9 cellular contexts compared by ENCODE assay signal in genomic region chr20:62640870-62641748, GRCh38. TPM values are rescaled to one million over a fixed set of nuclear protein-coding genes. Genes with fewer than 3 reads are reported as not detected.
DNase-seq lines count a peak whose midpoint lies in the region; ATAC-seq lines count a peak whose summit lies in the region.
"Had no signal": no experiment of that assay in that cellular context is flagged by ENCODE, and none has a peak within 500 bp of the region (broad histone marks: within the 10 kb centered on the region; RNA-seq: fewer than 3 reads in every experiment).

No MANE protein-coding gene starts in this region.

- POLR2A ChIA-PET in CD4-positive, alpha-beta memory T cell (lab: Charles Lee; ENCODE audit: partially characterized antibody): interaction anchor here (1.0 to 3.3 kb wide), 3 partner anchors 10 to 155 kb away, joined by 3 to 68 read pairs (median 4); partner anchors contain the start of gene MRGBP

- H3K9me3 Mint-ChIP-seq in CD4-positive, alpha-beta memory T cell: peaks cover 0 to 3% (median 0%) of the 10 kb centered on the region in 8 donors
- no peaks in the 10 kb centered on the region for H3K9me3 Mint-ChIP-seq in IgD-negative memory B cell
- H3K9me3 Mint-ChIP-seq in natural killer cell treated with Interleukin-12 subunit alpha and Interleukin-12 subunit beta and Interleukin-15 and Interleukin-18, amount 100 ng/mL, for 72 hours: no peaks in the 10 kb centered on the region

- ATAC-seq in natural killer cell treated with Interleukin-12 subunit alpha and Interleukin-12 subunit beta and Interleukin-15 and Interleukin-18, amount 100 ng/mL, for 72 hours: no peak
- ATAC-seq in HG03469 (IDR thresholded peaks at IDR 0.05; ENCODE audit: unreplicated experiment) (no peak), GM21526 (IDR thresholded peaks at IDR 0.05; ENCODE audit: low FRiP score, unreplicated experiment) (no peak)

- H3K27ac ChIP-seq in CD4-positive, alpha-beta memory T cell (ENCODE audit: low read depth, low read length): no peak overlapping the region

- H3K4me1 ChIP-seq in CD4-positive, alpha-beta memory T cell (ENCODE audit: insufficient read depth, low read length): peaks cover 25% of the 10 kb centered on the region
- peaks cover 14% of the 10 kb centered on the region for H3K4me1 ChIP-seq in adipocyte (ENCODE audit: control insufficient read depth, insufficient read depth, low read length)

- no peaks in the 10 kb centered on the region for H3K9me3 ChIP-seq in CD4-positive, alpha-beta memory T cell (ENCODE audit: control insufficient read depth in 1 of 2, low read length in 2 of 2)
- no peaks in the 10 kb centered on the region for H3K9me3 ChIP-seq in adipocyte (ENCODE audit: control insufficient read depth, low read length)

- H3K36me3 Mint-ChIP-seq in CD4-positive, alpha-beta memory T cell: no peaks in the 10 kb centered on the region
- no peaks in the 10 kb centered on the region for H3K36me3 Mint-ChIP-seq in IgD-negative memory B cell
- H3K36me3 Mint-ChIP-seq in natural killer cell treated with Interleukin-12 subunit alpha and Interleukin-12 subunit beta and Interleukin-15 and Interleukin-18, amount 100 ng/mL, for 72 hours: no peaks in the 10 kb centered on the region

- peak overlapping the region in 1 of 2 donors; percentile 62 for H3K4me3 ChIP-seq in CD4-positive, alpha-beta memory T cell (ENCODE audit: low read length in 2 of 2)
- peak overlapping the region; percentile 74 for H3K4me3 ChIP-seq in adipocyte (ENCODE audit: low read length)

- peak overlapping the region in 6 of 7 donors; percentile 46 to 91 (median 55) for H3K27ac Mint-ChIP-seq in CD4-positive, alpha-beta memory T cell
- peak overlapping the region in 2 of 3 donors; percentile 33 to 76 for H3K27ac Mint-ChIP-seq in IgD-negative memory B cell
- peak overlapping the region in 1 of 2 donors; percentile 55 for H3K27ac Mint-ChIP-seq in natural killer cell treated with Interleukin-12 subunit alpha and Interleukin-12 subunit beta and Interleukin-15 and Interleukin-18, amount 100 ng/mL, for 72 hours

- peaks cover under 1 to 4% of the 10 kb centered on the region in 2 donors for H3K27me3 Mint-ChIP-seq in CD4-positive, alpha-beta memory T cell
- peaks cover 2% of the 10 kb centered on the region for H3K27me3 Mint-ChIP-seq in IgD-negative memory B cell
- H3K27me3 Mint-ChIP-seq in natural killer cell treated with Interleukin-12 subunit alpha and Interleukin-12 subunit beta and Interleukin-15 and Interleukin-18, amount 100 ng/mL, for 72 hours: peaks cover under 1 to 2% of the 10 kb centered on the region in 2 donors

- peaks cover 0 to 11% (median 8%) of the 10 kb centered on the region in 4 donors for H3K4me1 Mint-ChIP-seq in CD4-positive, alpha-beta memory T cell
- peaks cover 5 to 18% (median 6%) of the 10 kb centered on the region in 3 donors for H3K4me1 Mint-ChIP-seq in IgD-negative memory B cell
- peaks cover 6 to 7% of the 10 kb centered on the region in 2 donors for H3K4me1 Mint-ChIP-seq in natural killer cell treated with Interleukin-12 subunit alpha and Interleukin-12 subunit beta and Interleukin-15 and Interleukin-18, amount 100 ng/mL, for 72 hours (ENCODE audit: low read depth in 2 of 2)

- H3K36me3 ChIP-seq in CD4-positive, alpha-beta memory T cell (ENCODE audit: insufficient read depth, low read length): no peaks in the 10 kb centered on the region
- H3K36me3 ChIP-seq in adipocyte (ENCODE audit: control insufficient read depth, insufficient read depth, low read length, severe bottlenecking): no peaks in the 10 kb centered on the region

- H3K27me3 ChIP-seq in CD4-positive, alpha-beta memory T cell (ENCODE audit: insufficient read depth, low read length): no peaks in the 10 kb centered on the region
- H3K27me3 ChIP-seq in adipocyte (replicated peaks; ENCODE audit: control insufficient read depth, insufficient read depth, low read length): peaks cover 23% of the 10 kb centered on the region

- H3K4me3 Mint-ChIP-seq in CD4-positive, alpha-beta memory T cell: peak overlapping the region; percentile 71 to 83 (median 76)
- H3K4me3 Mint-ChIP-seq in IgD-negative memory B cell: peak overlapping the region; percentile 76 to 92 (median 82)
- peak overlapping the region; percentile 81 for H3K4me3 Mint-ChIP-seq in natural killer cell treated with Interleukin-12 subunit alpha and Interleukin-12 subunit beta and Interleukin-15 and Interleukin-18, amount 100 ng/mL, for 72 hours

- peak in 1 of 5 donors; percentile 33 for DNase-seq in CD4-positive, alpha-beta memory T cell
- DNase-seq in adipocyte (ENCODE audit: low read depth) (no peak), A172 (ENCODE audit: low spot score) (no peak), NCI-H2227 treated with DMSO at 0.1 percent for 48 hours (lab: John Stamatoyannopoulos, UW) (no peak)
- DNase-seq in natural killer cell treated with Interleukin-12 subunit alpha and Interleukin-12 subunit beta and Interleukin-15 and Interleukin-18, amount 100 ng/mL, for 72 hours (ENCODE audit: low spot score): no peak
- DNase-seq: stimulated activated CD4-positive, alpha-beta T cell treated with anti-CD3 and anti-CD28 coated beads, Interleukin-2, amount 100 ng/mL, for 24 hours had no signal

- intact Hi-C loops in CD4-positive, alpha-beta memory T cell (cut with micrococcal nuclease): no loop called here

- H3K9ac ChIP-seq in adipocyte (ENCODE audit: low read length): peak overlapping the region; percentile 57

- CTCF ChIA-PET in CD4-positive, alpha-beta memory T cell (lab: Charles Lee; ENCODE audit: partially characterized antibody): interaction anchor here (1.5 kb wide), 2 partner anchors 166 to 167 kb away, joined by 3 read pairs; no protein-coding TSS in a partner anchor

RNA-seq across cellular contexts. Expression of gene SLCO4A1, which starts 1.2 kb away (rescaled TPM):
- total RNA-seq in CD4-positive, alpha-beta memory T cell: under 1 TPM; 0.97 to 0.99 TPM
- polyA plus RNA-seq in CD4-positive, alpha-beta memory T cell: under 1 TPM in 1 of 2 donors, not detected in 1; 0.49 TPM
- 3.4 TPM for polyA plus RNA-seq in IgD-negative memory B cell
- total RNA-seq in natural killer cell treated with Interleukin-12 subunit alpha and Interleukin-12 subunit beta and Interleukin-15 and Interleukin-18, amount 100 ng/mL, for 72 hours: 10 to 100 TPM; 42.9 to 88.3 TPM
- 26.5 and 34.8 TPM in 2 replicates for total RNA-seq in A172 (2014; rRNA removed; shearing (Covaris generic))

Comparison
In these comparisons a context has a peak if more than half of its experiments do, and no peak if none do; other contexts are left out.
1. RNA of gene SLCO4A1, which starts 1.2 kb away (total RNA-seq): 42.9 to 88.3 TPM in natural killer cell treated with Interleukin-12 subunit alpha and Interleukin-12 subunit beta and Interleukin-15 and Interleukin-18, amount 100 ng/mL, for 72 hours and 26.5 to 34.8 TPM in A172; 0.97 to 0.99 TPM in CD4-positive, alpha-beta memory T cell; every median in the first group is over 10 times any median in the second.
2. Peak in every context shown above with its lines, with median percentiles within 50 percentile points of each other: H3K4me3 Mint-ChIP-seq.